In genomic region chr20:32291166-32291565, GRCh38 we compare ENCODE assay signal across 21 cellular contexts. TPM values are rescaled to one million over a fixed set of nuclear protein-coding genes. Genes with fewer than 3 reads are reported as not detected.
DNase-seq lines count a peak whose midpoint lies in the region; ATAC-seq, FAIRE-seq and TF ChIP-seq lines count a peak whose summit lies in the region.
"Had no signal": no experiment of that assay in that cellular context is flagged by ENCODE, and none has a peak within 500 bp of the region (broad histone marks: within the 10 kb centered on the region; RNA-seq: fewer than 3 reads in every experiment).

No MANE protein-coding gene starts in this region.

- H3K4me2 ChIP-seq in HepG2 (ENCODE audit: low read depth, low read length) (no peak overlapping the region), osteoblast (ENCODE audit: insufficient read depth, low read length) (no peak overlapping the region)
- H3K4me2 ChIP-seq: A549 had no signal

- H3K27ac ChIP-seq in HepG2 (ENCODE audit: extremely low read length, insufficient read depth, low read length) (peak overlapping the region; percentile 92), osteoblast (ENCODE audit: low read depth, low read length) (no peak overlapping the region)
- H3K27ac ChIP-seq: A549 had no signal

- POLR2A ChIA-PET in activated CD8-positive, alpha-beta T cell treated with anti-CD3 and anti-CD28 coated beads for 36 hours (lab: Charles Lee) = interaction anchor here (0.6 to 1.3 kb wide), 2 partner anchors 9 to 87 kb away, joined by 3 read pairs; no protein-coding TSS in a partner anchor
- POLR2A ChIA-PET in activated CD8-positive, alpha-beta T cell treated with anti-CD3 and anti-CD28 coated beads, Interleukin-2, amount 10 ng/mL, durations not matched to agents 7 days and 5 days (lab: Charles Lee) = no interaction called here
- POLR2A ChIA-PET in Caco-2 (lab: Charles Lee) (interaction anchor here (0.8 kb wide), 1 partner anchor 64 kb away, joined by 3 read pairs; no protein-coding TSS in a partner anchor), HepG2 (lab: Yijun Ruan, JAX) (interaction anchor here (0.9 to 4.0 kb wide), 9 partner anchors 10 to 139 kb away, joined by 3 to 39 read pairs (median 23); no protein-coding TSS in a partner anchor)

- no peak overlapping the region for H2AFZ ChIP-seq in HepG2 (ENCODE audit: low read length)
- no peak overlapping the region for H2AFZ ChIP-seq in osteoblast (ENCODE audit: low read length)

- in situ Hi-C loops in HepG2 (cut with HindIII; ENCODE audit: extremely low pct_ligation_motif_present, low pct_unique_long_range_greater_than_20kb) = no loop called here

- no peak overlapping the region for H3K4me3 ChIP-seq in Caco-2 (ENCODE audit: low read depth, low read length)
- H3K4me3 ChIP-seq in HepG2 (replicated peaks in 1 of 3; ENCODE audit: insufficient read depth in 1 of 3, low read depth in 2 of 3, low read length in 3 of 3) = no peak overlapping the region
- no peak overlapping the region for H3K4me3 ChIP-seq in osteoblast (ENCODE audit: insufficient read depth, low read length)
- H3K4me3 ChIP-seq: A549, Peyer's patch had no signal

- H3K27me3 Mint-ChIP-seq in activated CD8-positive, alpha-beta T cell treated with anti-CD3 and anti-CD28 coated beads for 36 hours = no peaks in the 10 kb centered on the region
- H3K27me3 Mint-ChIP-seq in activated CD8-positive, alpha-beta T cell treated with anti-CD3 and anti-CD28 coated beads, Interleukin-2, amount 10 ng/mL, durations not matched to agents 7 days and 5 days (ENCODE audit: low read depth) = no peaks in the 10 kb centered on the region
- no peaks in the 10 kb centered on the region for H3K27me3 Mint-ChIP-seq in Caco-2 (ENCODE audit: insufficient read depth, unreplicated experiment)
- H3K27me3 Mint-ChIP-seq in activated T-helper 17 cell treated with anti-CD3 and anti-CD28 coated beads, Interleukin-2, amount 50 U/mL, for 72 hours = no peaks in the 10 kb centered on the region
- H3K27me3 Mint-ChIP-seq: B cell had no signal

- H3K27ac Mint-ChIP-seq in activated CD8-positive, alpha-beta T cell treated with anti-CD3 and anti-CD28 coated beads for 36 hours = peak overlapping the region; percentile 79
- no peak overlapping the region for H3K27ac Mint-ChIP-seq in activated CD8-positive, alpha-beta T cell treated with anti-CD3 and anti-CD28 coated beads, Interleukin-2, amount 10 ng/mL, durations not matched to agents 7 days and 5 days
- H3K27ac Mint-ChIP-seq in Caco-2 (ENCODE audit: unreplicated experiment) = peak overlapping the region; percentile 12
- H3K27ac Mint-ChIP-seq in activated T-helper 17 cell treated with anti-CD3 and anti-CD28 coated beads, Interleukin-2, amount 50 U/mL, for 72 hours = peak overlapping the region; percentile 44
- H3K27ac Mint-ChIP-seq: B cell had no signal

- H3K36me3 ChIP-seq in Caco-2 (ENCODE audit: control insufficient read depth, insufficient read depth, low read length) (no peaks in the 10 kb centered on the region), HepG2 (replicated peaks in 1 of 2; ENCODE audit: control insufficient read depth in 1 of 2, insufficient read depth in 2 of 2, low read length in 2 of 2) (no peaks in the 10 kb centered on the region), osteoblast (ENCODE audit: insufficient read depth, low read length) (no peaks in the 10 kb centered on the region)
- H3K36me3 ChIP-seq: Peyer's patch had no signal

- no peak for DNase-seq in activated CD8-positive, alpha-beta T cell treated with anti-CD3 and anti-CD28 coated beads for 36 hours
- no peak for DNase-seq in activated CD8-positive, alpha-beta T cell treated with anti-CD3 and anti-CD28 coated beads, Interleukin-2, amount 10 ng/mL, durations not matched to agents 7 days and 5 days
- no peak for DNase-seq in Caco-2
- DNase-seq in HepG2 (ENCODE audit: low spot score) = no peak
- DNase-seq in osteoblast (ENCODE audit: insufficient read length, low spot score, missing footprints) = no peak
- DNase-seq: DMS79, Karpas-422, MV-4-11, NCI-H1105 treated with DMSO at 0.1 percent for 48 hours, NCI-H2029 treated with DMSO at 0.1 percent for 48 hours, NCI-H2171, NCI-H345, NCI-H524, NCI-H774, Peyer's patch had no signal

- H3K27me3 ChIP-seq in Caco-2 (replicated peaks; ENCODE audit: control insufficient read depth, insufficient read depth, low read length) (no peaks in the 10 kb centered on the region), HepG2 (ENCODE audit: control insufficient read depth in 1 of 2, insufficient read depth in 2 of 2, low read length in 2 of 2) (no peaks in the 10 kb centered on the region), osteoblast (ENCODE audit: insufficient read depth, low read length) (no peaks in the 10 kb centered on the region)
- H3K27me3 ChIP-seq: Peyer's patch had no signal

- peaks cover 1% of the 10 kb centered on the region for H3K9me3 Mint-ChIP-seq in activated CD8-positive, alpha-beta T cell treated with anti-CD3 and anti-CD28 coated beads for 36 hours
- H3K9me3 Mint-ChIP-seq in activated CD8-positive, alpha-beta T cell treated with anti-CD3 and anti-CD28 coated beads, Interleukin-2, amount 10 ng/mL, durations not matched to agents 7 days and 5 days (ENCODE audit: insufficient read depth) = no peaks in the 10 kb centered on the region
- H3K9me3 Mint-ChIP-seq in Caco-2 (ENCODE audit: unreplicated experiment) = no peaks in the 10 kb centered on the region
- no peaks in the 10 kb centered on the region for H3K9me3 Mint-ChIP-seq in activated T-helper 17 cell treated with anti-CD3 and anti-CD28 coated beads, Interleukin-2, amount 50 U/mL, for 72 hours
- H3K9me3 Mint-ChIP-seq: CD14-positive monocyte had no signal

- H3K9me3 ChIP-seq in Caco-2 (no peaks in the 10 kb centered on the region), HepG2 (ENCODE audit: low read length) (no peaks in the 10 kb centered on the region), osteoblast (ENCODE audit: low read depth, low read length) (no peaks in the 10 kb centered on the region)
- H3K9me3 ChIP-seq: A549, Peyer's patch had no signal

- no TSS peak for BruUV-seq in Caco-2 (replicated peaks; lab: Mats Ljungman, UMichigan)
- BruUV-seq in HepG2 (replicated peaks; lab: Mats Ljungman, UMichigan) = no TSS peak

- peaks cover 39% of the 10 kb centered on the region for H3K4me1 ChIP-seq in Caco-2
- H3K4me1 ChIP-seq in HepG2 (ENCODE audit: insufficient read depth, low read length) = peaks cover 89% of the 10 kb centered on the region
- no peaks in the 10 kb centered on the region for H3K4me1 ChIP-seq in osteoblast (ENCODE audit: insufficient read depth, low read length)

- no peak for TF ChIP-seq RAD21 in HepG2 (CRISPR knock-in tag; IDR thresholded peaks at IDR 0.05)

- no peak for FAIRE-seq in HepG2 (lab: Jason Lieb, UNC)
- FAIRE-seq: A549 had no signal

- H3K79me2 ChIP-seq in HepG2 (ENCODE audit: insufficient read depth, low read length) = peaks cover 36% of the 10 kb centered on the region
- H3K79me2 ChIP-seq in osteoblast (ENCODE audit: insufficient read depth, low read length) = peaks cover 55% of the 10 kb centered on the region

- WGBS in HepG2 (ENCODE audit: low lambda C conversion rate) = 98% methylated on average over 1 of the region's 1 CpG

- peaks cover 35% of the 10 kb centered on the region for H3K36me3 Mint-ChIP-seq in activated CD8-positive, alpha-beta T cell treated with anti-CD3 and anti-CD28 coated beads for 36 hours (ENCODE audit: low read depth)
- H3K36me3 Mint-ChIP-seq in activated CD8-positive, alpha-beta T cell treated with anti-CD3 and anti-CD28 coated beads, Interleukin-2, amount 10 ng/mL, durations not matched to agents 7 days and 5 days (ENCODE audit: low read depth) = peaks cover 5% of the 10 kb centered on the region
- H3K36me3 Mint-ChIP-seq in Caco-2 (ENCODE audit: insufficient read depth, unreplicated experiment) = peaks cover 12% of the 10 kb centered on the region
- peaks cover 61% of the 10 kb centered on the region for H3K36me3 Mint-ChIP-seq in activated T-helper 17 cell treated with anti-CD3 and anti-CD28 coated beads, Interleukin-2, amount 50 U/mL, for 72 hours (ENCODE audit: low read depth)

- TF ChIP-seq EP300 in HepG2 (IDR thresholded peaks at IDR 0.05; ENCODE audit: low read depth in 2 of 2, low read length in 2 of 2) (no peak), HepG2 (CRISPR knock-in tag; IDR thresholded peaks at IDR 0.05; ENCODE audit: borderline replicate concordance) (no peak)

- ATAC-seq in activated CD8-positive, alpha-beta T cell treated with anti-CD3 and anti-CD28 coated beads for 36 hours = peak; percentile 22
- no peak for ATAC-seq in activated CD8-positive, alpha-beta T cell treated with anti-CD3 and anti-CD28 coated beads, Interleukin-2, amount 10 ng/mL, durations not matched to agents 7 days and 5 days
- ATAC-seq in activated T-helper 17 cell treated with anti-CD3 and anti-CD28 coated beads, Interleukin-2, amount 50 U/mL, for 72 hours (replicated peaks) = peak; percentile 78
- ATAC-seq in HepG2 (no peak), GM18519 (IDR thresholded peaks at IDR 0.05; ENCODE audit: low FRiP score, unreplicated experiment) (no peak), GM18870 (IDR thresholded peaks at IDR 0.05; ENCODE audit: unreplicated experiment) (no peak)
- ATAC-seq: A549 had no signal

- H4K20me1 ChIP-seq in HepG2 (ENCODE audit: insufficient read depth, low read length) (no peaks in the 10 kb centered on the region), osteoblast (ENCODE audit: insufficient read depth, low read length) (peaks cover 24% of the 10 kb centered on the region)

- H3K4me1 Mint-ChIP-seq in activated CD8-positive, alpha-beta T cell treated with anti-CD3 and anti-CD28 coated beads for 36 hours (ENCODE audit: low read depth) = peaks cover 50% of the 10 kb centered on the region
- peaks cover 6% of the 10 kb centered on the region for H3K4me1 Mint-ChIP-seq in activated CD8-positive, alpha-beta T cell treated with anti-CD3 and anti-CD28 coated beads, Interleukin-2, amount 10 ng/mL, durations not matched to agents 7 days and 5 days (ENCODE audit: low read depth)
- peaks cover 23% of the 10 kb centered on the region for H3K4me1 Mint-ChIP-seq in Caco-2 (ENCODE audit: low read depth, unreplicated experiment)
- peaks cover 25% of the 10 kb centered on the region for H3K4me1 Mint-ChIP-seq in activated T-helper 17 cell treated with anti-CD3 and anti-CD28 coated beads, Interleukin-2, amount 50 U/mL, for 72 hours

- TF ChIP-seq CTCF in activated CD8-positive, alpha-beta T cell treated with anti-CD3 and anti-CD28 coated beads for 36 hours (IDR thresholded peaks at IDR 0.05) = no peak
- no peak for TF ChIP-seq CTCF in Caco-2 (IDR thresholded peaks at IDR 0.05; ENCODE audit: insufficient read depth in 1 of 2, low read depth in 1 of 2, low read length in 1 of 2, severe bottlenecking in 1 of 2, unreplicated experiment in 1 of 2)
- TF ChIP-seq CTCF in HepG2 (CRISPR knock-in tag; IDR thresholded peaks at IDR 0.05) = no peak
- no peak for TF ChIP-seq CTCF in osteoblast (IDR thresholded peaks at IDR 0.05; ENCODE audit: extremely low read depth, low read depth, low read length)

- no peak for TF ChIP-seq POLR2A in HepG2 (IDR thresholded peaks at IDR 0.05; ENCODE audit: insufficient read depth in 1 of 2, low read depth in 2 of 2, low read length in 2 of 2)

- CTCF ChIA-PET in activated CD8-positive, alpha-beta T cell treated with anti-CD3 and anti-CD28 coated beads for 36 hours (lab: Charles Lee) = interaction anchor here (0.9 kb wide), 2 partner anchors 14 to 16 kb away, joined by 3 read pairs; partner anchors contain the start of gene KIF3B
- CTCF ChIA-PET in activated CD8-positive, alpha-beta T cell treated with anti-CD3 and anti-CD28 coated beads, Interleukin-2, amount 10 ng/mL, durations not matched to agents 7 days and 5 days (lab: Charles Lee) = interaction anchor here (0.7 kb wide), 1 partner anchor 11 kb away, joined by 3 read pairs; no protein-coding TSS in a partner anchor
- CTCF ChIA-PET in Caco-2 (lab: Charles Lee) = interaction anchor here (0.5 kb wide), 1 partner anchor 78 kb away, joined by 3 read pairs; no protein-coding TSS in a partner anchor
- CTCF ChIA-PET in HepG2 (lab: Yijun Ruan, JAX; ENCODE audit: low intra/inter-chr PET ratio, low total read pairs) = no interaction called here

- no peak overlapping the region for H3K4me3 Mint-ChIP-seq in activated CD8-positive, alpha-beta T cell treated with anti-CD3 and anti-CD28 coated beads for 36 hours
- no peak overlapping the region for H3K4me3 Mint-ChIP-seq in activated CD8-positive, alpha-beta T cell treated with anti-CD3 and anti-CD28 coated beads, Interleukin-2, amount 10 ng/mL, durations not matched to agents 7 days and 5 days
- H3K4me3 Mint-ChIP-seq in Caco-2 (ENCODE audit: unreplicated experiment) = no peak overlapping the region
- H3K4me3 Mint-ChIP-seq in activated T-helper 17 cell treated with anti-CD3 and anti-CD28 coated beads, Interleukin-2, amount 50 U/mL, for 72 hours = peak overlapping the region; percentile 55
- H3K4me3 Mint-ChIP-seq: B cell, CD14-positive monocyte had no signal

- no peak overlapping the region for H3K9ac ChIP-seq in HepG2 (ENCODE audit: insufficient read depth, low read depth, low read length)

- intact Hi-C loops in activated CD8-positive, alpha-beta T cell treated with anti-CD3 and anti-CD28 coated beads for 36 hours (cut with micrococcal nuclease) = no loop called here
- intact Hi-C loops in Caco-2 (cut with micrococcal nuclease; ENCODE audit: unreplicated experiment) (no loop called here), HepG2 (cut with micrococcal nuclease; ENCODE audit: unreplicated experiment) (no loop called here)

RNA-seq across cellular contexts. Expression of gene KIF3B, which starts 13.7 kb away (rescaled TPM):
- 10 to 100 TPM; 25.4 to 25.7 TPM for total RNA-seq in activated CD8-positive, alpha-beta T cell treated with anti-CD3 and anti-CD28 coated beads for 36 hours
- total RNA-seq in activated CD8-positive, alpha-beta T cell treated with anti-CD3 and anti-CD28 coated beads, Interleukin-2, amount 10 ng/mL, durations not matched to agents 7 days and 5 days = 10 to 100 TPM; 15.1 to 16.0 TPM
- total RNA-seq in Caco-2 (2022) (49.0 and 50.0 TPM in 2 replicates), HepG2 (2016; rRNA removed; fragmentation: Illumina TruSeq; extraction: Trizol) (28.8 and 36.4 TPM in 2 replicates), osteoblast (37.4 and 39.4 TPM in 2 replicates)
- total RNA-seq in activated T-helper 17 cell treated with anti-CD3 and anti-CD28 coated beads, Interleukin-2, amount 50 U/mL, for 72 hours = 10 to 100 TPM; 25.9 to 43.0 TPM
- 3.9 and 4.3 TPM in 2 replicates for total RNA-seq in HepG2 (2016; cell fraction: cytosol; rRNA removed; fragmentation: Illumina TruSeq; extraction: Trizol; ENCODE audit: low read depth)
- total RNA-seq in HepG2 (2016; cell fraction: insoluble cytoplasmic fraction; rRNA removed; fragmentation: Illumina TruSeq; extraction: Trizol) = 28.4 and 33.3 TPM in 2 replicates
- 16.8 and 18.5 TPM in 2 replicates for total RNA-seq in HepG2 (2016; cell fraction: membrane; rRNA removed; fragmentation: Illumina TruSeq; extraction: Trizol)
- total RNA-seq in HepG2 (2016; cell fraction: nucleus; rRNA removed; fragmentation: Illumina TruSeq; extraction: Trizol) = 18.0 and 21.3 TPM in 2 replicates
- polyA plus RNA-seq in HepG2 (2011; rRNA removed) = 20.2 and 23.6 TPM in 2 replicates
- polyA plus RNA-seq in HepG2 (2011; cell fraction: cytosol; rRNA removed) = 18.0 and 24.2 TPM in 2 replicates
- 7.7 and 10.1 TPM in 2 replicates for polyA plus RNA-seq in HepG2 (2011; cell fraction: nucleus; rRNA removed)
- 17.4 and 18.3 TPM in 2 replicates for polyA plus RNA-seq in HepG2 (2012)
- 1.1 and 1.5 TPM in 2 replicates for polyA plus RNA-seq in HepG2 (2016; cell fraction: cytosol; fragmentation: Illumina TruSeq; extraction: Trizol; ENCODE audit: low read depth)
- 28.7 and 29.5 TPM in 2 replicates for polyA plus RNA-seq in HepG2 (2016; cell fraction: insoluble cytoplasmic fraction; fragmentation: Illumina TruSeq; extraction: Trizol; ENCODE audit: low read depth)
- 7.8 and 8.4 TPM in 2 replicates for polyA plus RNA-seq in HepG2 (2016; cell fraction: membrane; fragmentation: Illumina TruSeq; extraction: Trizol; ENCODE audit: low read depth)
- 21.9 and 25.1 TPM in 2 replicates for polyA plus RNA-seq in HepG2 (2016; cell fraction: nucleus; fragmentation: Illumina TruSeq; extraction: Trizol; ENCODE audit: insufficient read depth, low read depth)
- 27.4 and 31.9 TPM in 2 replicates for polyA minus RNA-seq in HepG2 (2011; rRNA and poly(A)+ RNA removed; ENCODE audit: low replicate concordance)
- 17.6 and 21.7 TPM in 2 replicates for polyA minus RNA-seq in HepG2 (2011; cell fraction: cytosol; rRNA and poly(A)+ RNA removed)
- 11.7 and 17.7 TPM in 2 replicates for polyA minus RNA-seq in HepG2 (2011; cell fraction: nucleus; rRNA and poly(A)+ RNA removed)

Comparison
In these comparisons a context has a peak if more than half of its experiments do, and no peak if none do; other contexts are left out.
1. ATAC-seq: peak in activated CD8-positive, alpha-beta T cell treated with anti-CD3 and anti-CD28 coated beads for 36 hours (single experiment) and activated T-helper 17 cell treated with anti-CD3 and anti-CD28 coated beads, Interleukin-2, amount 50 U/mL, for 72 hours (single experiment); none in activated CD8-positive, alpha-beta T cell treated with anti-CD3 and anti-CD28 coated beads, Interleukin-2, amount 10 ng/mL, durations not matched to agents 7 days and 5 days (single experiment), HepG2 (single experiment), GM18519 (single experiment) and GM18870 (single experiment).